In the genomic region with DNA sequence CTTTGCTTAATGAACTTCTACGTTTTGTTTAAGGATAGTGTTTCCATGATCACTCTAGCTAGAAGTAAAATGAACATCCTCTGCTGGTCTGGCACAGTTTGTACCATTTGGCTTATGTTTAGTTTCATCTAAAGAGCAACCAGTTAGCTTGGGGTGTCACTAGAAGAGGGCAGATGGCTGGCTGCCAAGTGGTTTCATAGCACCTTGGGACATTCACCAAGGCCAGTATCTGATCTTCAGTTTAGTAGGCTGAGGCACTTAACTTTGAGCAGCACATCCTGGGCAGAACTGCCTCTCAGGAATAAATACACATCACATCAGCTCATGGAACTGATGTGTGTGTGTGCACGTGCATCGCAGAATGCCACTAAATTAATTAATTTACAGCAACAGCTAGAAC, we compare ENCODE assay signal across 13 cellular contexts.
A peak's percentile ranks its signal among the peaks of the same experiment; 100 is the strongest.
DNase-seq lines count a peak whose midpoint lies in the region; ATAC-seq and FAIRE-seq lines count a peak whose summit lies in the region.
"Had no signal": no experiment of that assay in that cellular context is flagged by ENCODE, and none has a peak within 500 bp of the region (broad histone marks: within the 10 kb centered on the region; RNA-seq: fewer than 3 reads in every experiment).

No MANE protein-coding gene starts in this region.

- ATAC-seq in GM19463 (IDR thresholded peaks at IDR 0.05; ENCODE audit: unreplicated experiment) (peak; percentile 56), HG02885 (IDR thresholded peaks at IDR 0.05; ENCODE audit: poor library complexity, unreplicated experiment) (peak; percentile 34), HG03565 (IDR thresholded peaks at IDR 0.05; ENCODE audit: unreplicated experiment) (peak; percentile 24)

- in situ Hi-C loops in KBM-7 (cut with MboI; ENCODE audit: low pct_unique_long_range_greater_than_20kb, low sequenced_read_pairs) = no loop called here

- peak; percentile 41 for FAIRE-seq in GM18507 (lab: Jason Lieb, UNC)
- FAIRE-seq: bronchial epithelial cell, islet of Langerhans had no signal

- DNase-seq in GM18507 (ENCODE audit: extremely low spot score, insufficient read length, low read depth) (no peak), globus pallidus (ENCODE audit: low spot score) (no peak), KBM-7 (no peak), HCEC 1CT (no peak), CD1c-positive myeloid dendritic cell (ENCODE audit: extremely low spot score) (no peak)
- DNase-seq: activated T-cell treated with anti-CD3 and anti-CD28 coated beads, Interleukin-2, amount 50 U/mL, for 24 hours; C1 segment of cervical spinal cord; stimulated activated naive CD4-positive, alpha-beta T cell had no signal
